In genomic region chr7:92667816-92668540, GRCh38 we compare ENCODE assay signal across 18 cellular contexts.
A peak's percentile ranks its signal among the peaks of the same experiment; 100 is the strongest.
DNase-seq lines count a peak whose midpoint lies in the region; ATAC-seq and TF ChIP-seq lines count a peak whose summit lies in the region.
"Had no signal": no experiment of that assay in that cellular context is flagged by ENCODE, and none has a peak within 500 bp of the region (broad histone marks: within the 10 kb centered on the region; RNA-seq: fewer than 3 reads in every experiment).

No MANE protein-coding gene starts in this region.

- peak overlapping the region; percentile 49 for H3K27ac Mint-ChIP-seq in activated CD4-positive, alpha-beta memory T cell treated with anti-CD3 and anti-CD28 coated beads for 36 hours
- no peak overlapping the region for H3K27ac Mint-ChIP-seq in CD14-positive monocyte

- H3K79me2 ChIP-seq in GM23248 (ENCODE audit: insufficient read depth), result peaks cover 68% of the 10 kb centered on the region

- in situ Hi-C loops in GM23248 (cut with MboI), result no loop called here

- H3K4me3 ChIP-seq in AG04450 (ENCODE audit: low read depth, low read length), result no peak overlapping the region
- no peak overlapping the region for H3K4me3 ChIP-seq in GM23248
- no peak overlapping the region for H3K4me3 ChIP-seq in fibroblast of mammary gland (ENCODE audit: control insufficient read depth, low read depth, low read length)
- H3K4me3 ChIP-seq in WERI-Rb-1 (ENCODE audit: low read depth, low read length), result no peak overlapping the region
- H3K4me3 ChIP-seq: uterus had no signal

- CTCF ChIA-PET in AG04450 (lab: Charles Lee), result no interaction called here
- CTCF ChIA-PET in activated CD4-positive, alpha-beta memory T cell treated with anti-CD3 and anti-CD28 coated beads for 36 hours (lab: Charles Lee), result no interaction called here

- no peak overlapping the region for H3K9ac ChIP-seq in GM23248

- H3K4me1 Mint-ChIP-seq in activated CD4-positive, alpha-beta memory T cell treated with anti-CD3 and anti-CD28 coated beads for 36 hours (ENCODE audit: low read depth), result peaks cover 63% of the 10 kb centered on the region
- H3K4me1 Mint-ChIP-seq in CD14-positive monocyte, result no peaks in the 10 kb centered on the region

- no peak overlapping the region for H3K27ac ChIP-seq in AG04450 (ENCODE audit: low read depth, low read length)
- H3K27ac ChIP-seq in GM23248, result peak overlapping the region; percentile 55
- H3K27ac ChIP-seq in WERI-Rb-1, result no peak overlapping the region
- H3K27ac ChIP-seq: uterus had no signal

- no peak for ATAC-seq in HG02870 (IDR thresholded peaks at IDR 0.05; ENCODE audit: unreplicated experiment)

- H3K9me3 ChIP-seq in AG04450 (ENCODE audit: control insufficient read depth, insufficient read depth, low read length) (no peaks in the 10 kb centered on the region), GM23248 (ENCODE audit: low read depth) (no peaks in the 10 kb centered on the region), WERI-Rb-1 (ENCODE audit: severe bottlenecking) (no peaks in the 10 kb centered on the region)
- H3K9me3 ChIP-seq: uterus had no signal

- intact Hi-C loops in activated CD4-positive, alpha-beta memory T cell treated with anti-CD3 and anti-CD28 coated beads for 36 hours (cut with micrococcal nuclease), result no loop called here
- intact Hi-C loops in CD14-positive monocyte (cut with micrococcal nuclease), result no loop called here

- H3K36me3 Mint-ChIP-seq in activated CD4-positive, alpha-beta memory T cell treated with anti-CD3 and anti-CD28 coated beads for 36 hours, result peaks cover 44% of the 10 kb centered on the region
- H3K36me3 Mint-ChIP-seq in CD14-positive monocyte, result peaks cover 7% of the 10 kb centered on the region in 2 donors

- no peak overlapping the region for H3K4me2 ChIP-seq in GM23248 (ENCODE audit: unreplicated experiment)

- DNase-seq in AG04450 (ENCODE audit: low read depth, low spot score) (peak; percentile 34), GM23248 (peak; percentile 52), fibroblast of mammary gland (ENCODE audit: low read depth) (peak; percentile 33), WERI-Rb-1 (no peak), CD14-positive monocyte (ENCODE audit: low spot score) (no peak)
- DNase-seq in activated CD4-positive, alpha-beta memory T cell treated with anti-CD3 and anti-CD28 coated beads for 36 hours, result no peak
- DNase-seq: activated CD4-positive, alpha-beta T cell treated with anti-CD3 and anti-CD28 coated beads, Interleukin-2, amount 50 U/mL, for 4 hours; cerebellar nuclear complex; effector CD8-positive, alpha-beta T cell; GDM1; hippocampal formation; naive B cell; NCI-H1417; NCI-H69; OCI-M1; posterior cingulate gyrus; uterus had no signal

- H3K9me2 ChIP-seq in GM23248 (ENCODE audit: insufficient read depth), result no peaks in the 10 kb centered on the region

- no peak overlapping the region for H3K4me3 Mint-ChIP-seq in activated CD4-positive, alpha-beta memory T cell treated with anti-CD3 and anti-CD28 coated beads for 36 hours
- H3K4me3 Mint-ChIP-seq in CD14-positive monocyte, result no peak overlapping the region
- H3K4me3 Mint-ChIP-seq: naive B cell had no signal

- peaks cover 44% of the 10 kb centered on the region for H3F3A ChIP-seq in GM23248 (ENCODE audit: insufficient read depth)

- POLR2A ChIA-PET in AG04450 (lab: Yijun Ruan, JAX), result no interaction called here
- POLR2A ChIA-PET in activated CD4-positive, alpha-beta memory T cell treated with anti-CD3 and anti-CD28 coated beads for 36 hours (lab: Charles Lee), result no interaction called here

- H3K9me3 Mint-ChIP-seq in activated CD4-positive, alpha-beta memory T cell treated with anti-CD3 and anti-CD28 coated beads for 36 hours, result no peaks in the 10 kb centered on the region
- no peaks in the 10 kb centered on the region for H3K9me3 Mint-ChIP-seq in CD14-positive monocyte
- H3K9me3 Mint-ChIP-seq: naive B cell had no signal

- peaks cover 38% of the 10 kb centered on the region for H3K4me1 ChIP-seq in GM23248 (ENCODE audit: insufficient read depth)
- H3K4me1 ChIP-seq: uterus had no signal

- no peak for TF ChIP-seq CTCF in AG04450 (IDR thresholded peaks at IDR 0.05; ENCODE audit: low read depth, low read length)
- no peak for TF ChIP-seq CTCF in fibroblast of mammary gland (conservative IDR thresholded peaks at IDR 0.05; ENCODE audit: control insufficient read depth, insufficient read depth, low read depth, low read length)
- TF ChIP-seq CTCF in WERI-Rb-1 (IDR thresholded peaks at IDR 0.05; ENCODE audit: low read depth, low read length), result no peak
- no peak for TF ChIP-seq CTCF in CD14-positive monocyte (IDR thresholded peaks at IDR 0.05)

- H3K27me3 ChIP-seq in AG04450 (ENCODE audit: control insufficient read depth, insufficient read depth, low read length) (no peaks in the 10 kb centered on the region), GM23248 (replicated peaks; ENCODE audit: insufficient read depth) (no peaks in the 10 kb centered on the region), WERI-Rb-1 (ENCODE audit: insufficient read depth, low read depth, severe bottlenecking) (no peaks in the 10 kb centered on the region)
- H3K27me3 ChIP-seq: uterus had no signal

- no peaks in the 10 kb centered on the region for H3K27me3 Mint-ChIP-seq in activated CD4-positive, alpha-beta memory T cell treated with anti-CD3 and anti-CD28 coated beads for 36 hours
- no peaks in the 10 kb centered on the region for H3K27me3 Mint-ChIP-seq in CD14-positive monocyte (ENCODE audit: low read depth in 3 of 3)
- H3K27me3 Mint-ChIP-seq: naive B cell had no signal

- H3K36me3 ChIP-seq in GM23248 (ENCODE audit: low read depth) (peaks cover 18% of the 10 kb centered on the region), WERI-Rb-1 (no peaks in the 10 kb centered on the region)
- H3K36me3 ChIP-seq: uterus had no signal

- WGBS in GM23248 (ENCODE audit: low coverage in 1 of 2, low lambda C conversion rate in 2 of 2, missing lambda C conversion rate in 2 of 2), 2 experiments, result 70 to 75% methylated on average over 6 of the region's 6 CpGs

- no peak overlapping the region for H2AFZ ChIP-seq in GM23248

- H4K20me1 ChIP-seq in GM23248 (ENCODE audit: insufficient read depth), result no peaks in the 10 kb centered on the region

Comparison
In these comparisons a context has a peak if more than half of its experiments do, and no peak if none do; other contexts are left out.
1. DNase-seq: peak in AG04450 (single experiment), GM23248 (single experiment) and fibroblast of mammary gland (single experiment); none in activated CD4-positive, alpha-beta memory T cell treated with anti-CD3 and anti-CD28 coated beads for 36 hours (single experiment), WERI-Rb-1 (single experiment) and CD14-positive monocyte (single experiment).